Comparison of ENCODE assay signal across 8 cellular contexts in the genomic region with DNA sequence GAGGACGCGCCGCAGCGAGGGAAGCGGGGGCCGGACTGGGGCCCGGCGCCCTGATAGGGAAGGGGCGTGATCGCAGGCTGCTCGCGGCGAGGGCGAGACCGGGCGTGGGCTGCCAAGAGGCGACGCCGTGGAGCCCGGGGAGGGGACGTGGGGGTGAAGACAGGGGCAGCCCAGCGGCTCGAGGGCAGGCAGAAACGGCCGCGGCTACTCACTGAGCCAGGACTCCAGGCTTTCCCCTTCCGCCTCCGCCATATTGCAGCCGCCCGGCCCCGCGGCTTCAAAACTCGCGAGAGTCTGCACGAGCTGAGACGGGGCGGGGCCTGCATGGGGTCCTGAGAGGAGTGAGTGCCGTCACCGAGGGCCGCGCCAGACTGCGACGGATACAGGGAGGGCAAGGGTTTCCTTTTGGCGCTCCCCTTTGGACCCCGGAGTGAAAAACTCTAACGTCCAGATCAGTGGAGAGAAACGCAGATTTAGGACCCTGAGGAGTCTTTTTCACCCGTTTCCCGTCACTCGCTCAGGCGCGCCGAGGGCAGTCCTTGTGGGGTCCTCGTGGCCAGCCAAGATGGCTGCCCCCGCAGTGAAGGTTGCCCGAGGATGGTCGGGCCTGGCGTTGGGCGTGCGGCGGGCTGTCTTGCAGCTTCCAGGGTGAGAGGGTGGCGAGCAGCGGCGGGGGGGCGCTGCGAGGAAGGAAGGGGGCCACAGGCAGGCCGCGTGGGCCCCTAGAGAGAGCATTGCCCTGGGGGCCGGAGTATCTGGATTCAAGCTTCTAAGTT. TPM values are rescaled to one million over a fixed set of nuclear protein-coding genes. Genes with fewer than 3 reads are reported as not detected.
DNase-seq lines count a peak whose midpoint lies in the region; ATAC-seq and TF ChIP-seq lines count a peak whose summit lies in the region.

A gene with protein sequence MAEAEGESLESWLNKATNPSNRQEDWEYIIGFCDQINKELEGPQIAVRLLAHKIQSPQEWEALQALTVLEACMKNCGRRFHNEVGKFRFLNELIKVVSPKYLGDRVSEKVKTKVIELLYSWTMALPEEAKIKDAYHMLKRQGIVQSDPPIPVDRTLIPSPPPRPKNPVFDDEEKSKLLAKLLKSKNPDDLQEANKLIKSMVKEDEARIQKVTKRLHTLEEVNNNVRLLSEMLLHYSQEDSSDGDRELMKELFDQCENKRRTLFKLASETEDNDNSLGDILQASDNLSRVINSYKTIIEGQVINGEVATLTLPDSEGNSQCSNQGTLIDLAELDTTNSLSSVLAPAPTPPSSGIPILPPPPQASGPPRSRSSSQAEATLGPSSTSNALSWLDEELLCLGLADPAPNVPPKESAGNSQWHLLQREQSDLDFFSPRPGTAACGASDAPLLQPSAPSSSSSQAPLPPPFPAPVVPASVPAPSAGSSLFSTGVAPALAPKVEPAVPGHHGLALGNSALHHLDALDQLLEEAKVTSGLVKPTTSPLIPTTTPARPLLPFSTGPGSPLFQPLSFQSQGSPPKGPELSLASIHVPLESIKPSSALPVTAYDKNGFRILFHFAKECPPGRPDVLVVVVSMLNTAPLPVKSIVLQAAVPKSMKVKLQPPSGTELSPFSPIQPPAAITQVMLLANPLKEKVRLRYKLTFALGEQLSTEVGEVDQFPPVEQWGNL (minus strand): TSS at position 271 of the 776 bp plus-strand sequence. CDS start 19 bp downstream, at position 252.
A gene (plus strand): TSS at position 544 of the 776 bp plus-strand sequence. CDS start 22 bp downstream, at position 566.

- H3K4me3 Mint-ChIP-seq in GM23338: peak within 1 kb of the TSS; percentile 91
- H3K4me3 Mint-ChIP-seq in activated T-helper 1 cell treated with anti-CD3 and anti-CD28 coated beads, Interleukin-12 subunit alpha, Interleukin-12 subunit beta, Interleukin-2, Interleukin-4 antibody, amounts not matched to agents 30 ng/mL and 10 ng/mL and 1 ng/mL, durations not matched to agents 14 hours and 24 hours and 36 hours: peak within 1 kb of the TSS; percentile 96
- peak within 1 kb of the TSS; percentile 91 to 99 (median 97) for H3K4me3 Mint-ChIP-seq in naive thymus-derived CD8-positive, alpha-beta T cell

- DNase-seq in DMS79 (lab: John Stamatoyannopoulos, UW) (peak; percentile 78), GM23338 (ENCODE audit: low spot score) (peak; percentile 98), RPMI7951 (ENCODE audit: low read depth) (peak; percentile 87), fibroblast of gingiva (ENCODE audit: low read depth) (peak; percentile 92)
- peak; percentile 94 for DNase-seq in activated T-helper 1 cell treated with anti-CD3 and anti-CD28 coated beads, Interleukin-12 subunit alpha, Interleukin-12 subunit beta, Interleukin-2, Interleukin-4 antibody, amounts not matched to agents 30 ng/mL and 10 ng/mL and 1 ng/mL, durations not matched to agents 14 hours and 24 hours and 36 hours (ENCODE audit: low spot score)
- peak; percentile 91 to 100 (median 95) for DNase-seq in naive thymus-derived CD8-positive, alpha-beta T cell
- peak; percentile 91 to 100 (median 95) for DNase-seq in stimulated activated naive CD4-positive, alpha-beta T cell (lab: John Stamatoyannopoulos, UW)

- peaks cover 8% of the 10 kb centered on the region for H4K20me1 ChIP-seq in GM23338 (replicated peaks; ENCODE audit: insufficient read depth)

- H3K4me1 ChIP-seq in GM23338 (ENCODE audit: insufficient read depth): peaks cover 9% of the 10 kb centered on the region

- H2AFZ ChIP-seq in GM23338: peak within 1 kb of the TSS; percentile 87

- peaks cover 41% of the 10 kb centered on the region; the same call in 2 of the 3 replicates for H3K36me3 Mint-ChIP-seq in GM23338 (ENCODE audit: low read depth)
- H3K36me3 Mint-ChIP-seq in activated T-helper 1 cell treated with anti-CD3 and anti-CD28 coated beads, Interleukin-12 subunit alpha, Interleukin-12 subunit beta, Interleukin-2, Interleukin-4 antibody, amounts not matched to agents 30 ng/mL and 10 ng/mL and 1 ng/mL, durations not matched to agents 14 hours and 24 hours and 36 hours (ENCODE audit: low read depth): peaks cover 28% of the 10 kb centered on the region
- H3K36me3 Mint-ChIP-seq in naive thymus-derived CD8-positive, alpha-beta T cell: peaks cover 0 to 47% (median 4%) of the 10 kb centered on the region in 3 donors

- H3K4me3 ChIP-seq in GM23338: peak within 1 kb of the TSS; percentile 98

- peaks cover 5% of the 10 kb centered on the region for H3K27me3 Mint-ChIP-seq in GM23338 (ENCODE audit: insufficient read depth, low read depth, poor library complexity)
- H3K27me3 Mint-ChIP-seq in activated T-helper 1 cell treated with anti-CD3 and anti-CD28 coated beads, Interleukin-12 subunit alpha, Interleukin-12 subunit beta, Interleukin-2, Interleukin-4 antibody, amounts not matched to agents 30 ng/mL and 10 ng/mL and 1 ng/mL, durations not matched to agents 14 hours and 24 hours and 36 hours (ENCODE audit: insufficient read depth): no peaks in the 10 kb centered on the region
- no peaks in the 10 kb centered on the region for H3K27me3 Mint-ChIP-seq in naive thymus-derived CD8-positive, alpha-beta T cell

- peak within 1 kb of the TSS; percentile 98 for H3K27ac ChIP-seq in GM23338 (ENCODE audit: low read depth)

- TF ChIP-seq CTCF in GM23338 (conservative IDR thresholded peaks at IDR 0.05; ENCODE audit: low read depth in 2 of 2) (no peak), LNCAP (IDR thresholded peaks at IDR 0.05) (0 out of 2 replicates have a peak, but pooled peaks have one; percentile 2)

- peak; percentile 94 for ATAC-seq in GM23338
- ATAC-seq in naive thymus-derived CD8-positive, alpha-beta T cell: peak; percentile 91 to 94

- no peaks in the 10 kb centered on the region for H3K27me3 ChIP-seq in GM23338 (ENCODE audit: insufficient read depth)

- peak within 1 kb of the TSS; percentile 100 for H3K27ac Mint-ChIP-seq in GM23338
- H3K27ac Mint-ChIP-seq in activated T-helper 1 cell treated with anti-CD3 and anti-CD28 coated beads, Interleukin-12 subunit alpha, Interleukin-12 subunit beta, Interleukin-2, Interleukin-4 antibody, amounts not matched to agents 30 ng/mL and 10 ng/mL and 1 ng/mL, durations not matched to agents 14 hours and 24 hours and 36 hours: peak within 1 kb of the TSS; percentile 97
- peak within 1 kb of the TSS; percentile 100 for H3K27ac Mint-ChIP-seq in naive thymus-derived CD8-positive, alpha-beta T cell

- H3K4me1 Mint-ChIP-seq in GM23338: peaks cover 23% of the 10 kb centered on the region
- H3K4me1 Mint-ChIP-seq in activated T-helper 1 cell treated with anti-CD3 and anti-CD28 coated beads, Interleukin-12 subunit alpha, Interleukin-12 subunit beta, Interleukin-2, Interleukin-4 antibody, amounts not matched to agents 30 ng/mL and 10 ng/mL and 1 ng/mL, durations not matched to agents 14 hours and 24 hours and 36 hours (ENCODE audit: low read depth): peaks cover 49% of the 10 kb centered on the region
- peaks cover 29 to 65% (median 60%) of the 10 kb centered on the region in 4 donors for H3K4me1 Mint-ChIP-seq in naive thymus-derived CD8-positive, alpha-beta T cell

- H3K79me2 ChIP-seq in GM23338 (replicated peaks; ENCODE audit: insufficient read depth): peaks cover 74% of the 10 kb centered on the region

- H3K4me2 ChIP-seq in GM23338: peak within 1 kb of the TSS; percentile 94

- no peaks in the 10 kb centered on the region for H3K9me3 Mint-ChIP-seq in GM23338
- no peaks in the 10 kb centered on the region for H3K9me3 Mint-ChIP-seq in activated T-helper 1 cell treated with anti-CD3 and anti-CD28 coated beads, Interleukin-12 subunit alpha, Interleukin-12 subunit beta, Interleukin-2, Interleukin-4 antibody, amounts not matched to agents 30 ng/mL and 10 ng/mL and 1 ng/mL, durations not matched to agents 14 hours and 24 hours and 36 hours
- H3K9me3 Mint-ChIP-seq in naive thymus-derived CD8-positive, alpha-beta T cell: no peaks in the 10 kb centered on the region

- H3F3A ChIP-seq in GM23338 (replicated peaks; ENCODE audit: low read depth): peaks cover 28% of the 10 kb centered on the region

- peaks cover 19% of the 10 kb centered on the region for H3K36me3 ChIP-seq in GM23338 (ENCODE audit: insufficient read depth)

- no peaks in the 10 kb centered on the region for H3K9me2 ChIP-seq in GM23338 (ENCODE audit: insufficient read depth)

- POLR2A ChIA-PET in naive thymus-derived CD8-positive, alpha-beta T cell (lab: Charles Lee): interaction anchor here (0.6 to 5.8 kb wide), 29 partner anchors 10 to 968 kb away, joined by 3 to 128 read pairs (median 3); a partner anchor contains a TSS

- intact Hi-C loops in activated T-helper 1 cell treated with anti-CD3 and anti-CD28 coated beads, Interleukin-12 subunit alpha, Interleukin-12 subunit beta, Interleukin-2, Interleukin-4 antibody, amounts not matched to agents 30 ng/mL and 10 ng/mL and 1 ng/mL, durations not matched to agents 14 hours and 24 hours and 36 hours (cut with micrococcal nuclease): loop anchor here (1.0 to 10.0 kb wide), 15 partner anchors 9 to 413 kb away; a partner anchor contains a TSS

TF ChIP-seq in GM23338, 12 proteins besides CTCF, POLR2A, EP300 and RAD21 (continues in another document):
- TF ChIP-seq NANOG (IDR thresholded peaks at IDR 0.05; ENCODE audit: borderline replicate concordance): no peak

RNA-seq across cellular contexts. Expression of the first gene that starts in this region (rescaled TPM):
- total RNA-seq in GM23338 (2014; rRNA removed; shearing (Covaris generic)): 29.4 and 54.3 TPM in 2 replicates
- 20.8 and 22.5 TPM in 2 replicates for polyA plus RNA-seq in GM23338 (2016; fragmentation: Nextera tagmentation; extraction: Ambion mirVana)
- 6.4 and 8.4 TPM in 2 replicates for total RNA-seq in RPMI7951 (2014; rRNA removed; shearing (Covaris generic))
- 93.4 and 94.3 TPM in 2 replicates for total RNA-seq in activated T-helper 1 cell treated with anti-CD3 and anti-CD28 coated beads, Interleukin-12 subunit alpha, Interleukin-12 subunit beta, Interleukin-2, Interleukin-4 antibody, amounts not matched to agents 30 ng/mL and 10 ng/mL and 1 ng/mL, durations not matched to agents 14 hours and 24 hours and 36 hours
- 100 to 1,000 TPM; 105 to 107 TPM for total RNA-seq in naive thymus-derived CD8-positive, alpha-beta T cell
- 10 to 100 TPM in 2 of 3 donors, 1 to 10 TPM in 1; 6.2 to 20.1 (median 14.7) TPM for polyA plus RNA-seq in naive thymus-derived CD8-positive, alpha-beta T cell

RNA-seq across cellular contexts. Expression of the second gene that starts in this region (rescaled TPM):
- total RNA-seq in GM23338 (2014; rRNA removed; shearing (Covaris generic)): 60.6 and 72.8 TPM in 2 replicates
- polyA plus RNA-seq in GM23338 (2016; fragmentation: Nextera tagmentation; extraction: Ambion mirVana): 104 and 114 TPM in 2 replicates
- 54.8 and 58.2 TPM in 2 replicates for total RNA-seq in RPMI7951 (2014; rRNA removed; shearing (Covaris generic))
- total RNA-seq in activated T-helper 1 cell treated with anti-CD3 and anti-CD28 coated beads, Interleukin-12 subunit alpha, Interleukin-12 subunit beta, Interleukin-2, Interleukin-4 antibody, amounts not matched to agents 30 ng/mL and 10 ng/mL and 1 ng/mL, durations not matched to agents 14 hours and 24 hours and 36 hours: 126 and 130 TPM in 2 replicates
- 10 to 100 TPM; 40.5 to 41.1 TPM for total RNA-seq in naive thymus-derived CD8-positive, alpha-beta T cell
- polyA plus RNA-seq in naive thymus-derived CD8-positive, alpha-beta T cell: 100 to 1,000 TPM; 113 to 132 (median 122) TPM

Comparison
In these comparisons a context has a peak if more than half of its experiments do, and no peak if none do; other contexts are left out.
1. Peak in every context shown above with its lines: DNase-seq, ATAC-seq, H3K4me3 ChIP-seq and H3K27ac ChIP-seq.